25 cellular contexts compared by ENCODE assay signal in the genomic region with DNA sequence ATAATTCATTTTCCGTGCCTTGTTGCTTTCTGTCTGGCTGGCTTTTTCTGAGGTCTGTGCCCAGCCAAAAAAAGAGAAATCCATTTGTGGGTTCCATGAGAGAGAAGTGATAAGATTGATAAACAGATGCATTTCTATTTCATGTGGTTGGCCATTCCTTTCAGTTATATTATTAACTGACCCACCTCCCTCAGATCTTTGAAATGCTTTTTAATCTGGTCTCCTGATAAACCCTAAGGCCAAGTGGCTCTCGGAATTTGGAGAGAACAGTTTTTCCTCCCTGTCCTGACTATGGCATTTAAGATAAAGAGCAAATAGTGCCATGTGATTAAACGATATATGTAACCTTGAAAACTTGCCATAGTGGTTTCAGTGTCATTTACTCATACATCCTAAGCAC.
"Had no signal": no experiment of that assay in that cellular context is flagged by ENCODE, and none has a peak within 500 bp of the region (broad histone marks: within the 10 kb centered on the region; RNA-seq: fewer than 3 reads in every experiment).

No MANE protein-coding gene starts in this region.

- H3K27ac ChIP-seq: neutrophil, pancreas, prostate gland, right lobe of liver, stomach, thoracic aorta, thyroid gland, tibial nerve had no signal

- DNase-seq: naive thymus-derived CD4-positive, alpha-beta T cell; natural killer cell; nephron progenitor cell; nucleus accumbens; pancreas; right cardiac atrium; right lobe of liver; sigmoid colon; small intestine; stimulated activated CD4-positive, alpha-beta T cell treated with anti-CD3 and anti-CD28 coated beads, Interleukin-15, amount 100 ng/mL, for 24 hours; stimulated activated CD4-positive, alpha-beta T cell treated with anti-CD3 and anti-CD28 coated beads, Interleukin-2, amount 100 ng/mL, for 24 hours; stimulated activated CD4-positive, alpha-beta T cell treated with anti-CD3 and anti-CD28 coated beads, Interleukin-2, amount 100 ng/mL, for 48 hours; stimulated activated CD4-positive, alpha-beta T cell treated with anti-CD3 and anti-CD28 coated beads, Interleukin-4, amount 100 ng/mL, for 24 hours; stimulated activated naive B cell treated with anti-CD40 and anti-IgM and Interleukin-4, amounts not matched to agents 10 μg/mL and 1 μg/mL and 100 μg/mL, for 72 hours; stimulated activated naive CD4-positive, alpha-beta T cell treated with Interleukin-2 at 50 U/mL for 16 hours; stomach; thyroid gland; trophoblast cell; upper lobe of left lung; uterus had no signal

- H3K27me3 ChIP-seq: neutrophil, pancreas, right lobe of liver, sigmoid colon, stomach, thyroid gland, tibial nerve, upper lobe of left lung, uterus had no signal

- H3K9me3 ChIP-seq: neutrophil, pancreas, prostate gland, right lobe of liver, sigmoid colon, thoracic aorta, thyroid gland, tibial nerve, upper lobe of left lung, uterus had no signal

- H3K36me3 ChIP-seq: neutrophil, pancreas, prostate gland, right lobe of liver, sigmoid colon, stomach, thoracic aorta, thyroid gland, tibial nerve, upper lobe of left lung, uterus had no signal

- ATAC-seq: naive thymus-derived CD4-positive, alpha-beta T cell; natural killer cell; pancreas; right cardiac atrium; right lobe of liver; stimulated activated effector memory CD8-positive, alpha-beta T cell treated with anti-CD3 and anti-CD28 coated beads, Interleukin-12 subunit alpha, Interleukin-12 subunit beta, amount 100 ng/mL, for 72 hours; stimulated activated naive B cell treated with anti-CD40 and anti-IgM and Interleukin-4, amounts not matched to agents 10 μg/mL and 1 μg/mL and 100 μg/mL, for 72 hours had no signal

- H3K4me1 ChIP-seq: pancreas, prostate gland, right lobe of liver had no signal

- H3K4me3 ChIP-seq: pancreas, prostate gland, right lobe of liver, sigmoid colon, stomach, thoracic aorta, thyroid gland, tibial nerve, upper lobe of left lung, uterus had no signal
